Comparison of ENCODE assay signal across 30 cellular contexts in genomic region chr10:113651898-113652297, GRCh38. TPM values are rescaled to one million over a fixed set of nuclear protein-coding genes. Genes with fewer than 3 reads are reported as not detected.
DNase-seq lines count a peak whose midpoint lies in the region; ATAC-seq, FAIRE-seq and TF ChIP-seq lines count a peak whose summit lies in the region.
"Had no signal": no experiment of that assay in that cellular context is flagged by ENCODE, and none has a peak within 500 bp of the region (broad histone marks: within the 10 kb centered on the region; RNA-seq: fewer than 3 reads in every experiment).

No MANE protein-coding gene starts in this region.

- no peak for FAIRE-seq in pancreas (lab: Jason Lieb, UNC)
- FAIRE-seq: A204.1, GM12891, GM19239 had no signal

- no peak overlapping the region for H3K27ac ChIP-seq in body of pancreas
- no peak overlapping the region for H3K27ac ChIP-seq in pancreas
- H3K27ac ChIP-seq in gastrocnemius medialis = peak overlapping the region; percentile 81 to 96 (median 96)
- H3K27ac ChIP-seq: BLaER1 had no signal

- no peak overlapping the region for H3K4me3 ChIP-seq in body of pancreas
- no peak overlapping the region for H3K4me3 ChIP-seq in pancreas
- H3K4me3 ChIP-seq in gastrocnemius medialis = no peak overlapping the region
- H3K4me3 ChIP-seq: BLaER1 had no signal

- DNase-seq in body of pancreas (peak in 2 of 4 donors; percentile 39 to 54), left lobe of liver (ENCODE audit: low spot score) (no peak), pancreas (peak in 2 of 6 donors; percentile 28 to 48), gastrocnemius medialis (no peak), progenitor cell of endocrine pancreas (ENCODE audit: low spot score, unreplicated experiment) (no peak), NCI-H2196 treated with DMSO at 0.1 percent for 48 hours (lab: John Stamatoyannopoulos, UW; ENCODE audit: unreplicated experiment) (no peak), GM03348 (ENCODE audit: low spot score) (no peak)
- DNase-seq: 8988T; ACHN; BE2C; C1 segment of cervical spinal cord; CD4-positive, alpha-beta memory T cell; CD4-positive, CD25-positive, alpha-beta regulatory T cell; CD8-positive, alpha-beta memory T cell; COR-L47; DMS 273 treated with DMSO at 0.1 percent for 48 hours; DMS153; DMS53; DMS79; DND-41; EL; GDM1 had no signal

- ATAC-seq in body of pancreas = peak; percentile 89
- ATAC-seq in left lobe of liver = peak; percentile 88
- peak; percentile 14 to 95 (median 74) for ATAC-seq in pancreas
- ATAC-seq in gastrocnemius medialis = no peak

- H3K4me1 ChIP-seq in body of pancreas (peaks cover 13% of the 10 kb centered on the region), pancreas (no peaks in the 10 kb centered on the region), gastrocnemius medialis (peaks cover 64 to 80% of the 10 kb centered on the region in 2 donors)
- H3K4me1 ChIP-seq: BE2C, BLaER1 had no signal

- no peaks in the 10 kb centered on the region for H3K36me3 Mint-ChIP-seq in progenitor cell of endocrine pancreas (ENCODE audit: insufficient read depth)
- H3K36me3 Mint-ChIP-seq: CD14-positive monocyte; CD4-positive, alpha-beta memory T cell; CD4-positive, CD25-positive, alpha-beta regulatory T cell; CD8-positive, alpha-beta memory T cell had no signal

- peaks cover 2% of the 10 kb centered on the region for H3K27me3 Mint-ChIP-seq in progenitor cell of endocrine pancreas

- no peaks in the 10 kb centered on the region for H3K36me3 ChIP-seq in body of pancreas (replicated peaks in 1 of 2; ENCODE audit: insufficient read depth in 1 of 2, low read depth in 2 of 2)
- H3K36me3 ChIP-seq in pancreas = no peaks in the 10 kb centered on the region
- H3K36me3 ChIP-seq in gastrocnemius medialis = peaks cover 0 to 64% of the 10 kb centered on the region in 2 donors
- H3K36me3 ChIP-seq: BE2C, BLaER1 had no signal

- no peak overlapping the region for H3K4me3 Mint-ChIP-seq in progenitor cell of endocrine pancreas (ENCODE audit: low read depth)
- H3K4me3 Mint-ChIP-seq: CD14-positive monocyte; CD4-positive, alpha-beta memory T cell; CD4-positive, CD25-positive, alpha-beta regulatory T cell; CD8-positive, alpha-beta memory T cell had no signal

- TF ChIP-seq POLR2A in body of pancreas (IDR thresholded peaks at IDR 0.05) (no peak), gastrocnemius medialis (IDR thresholded peaks at IDR 0.05) (no peak)

- H3K27me3 ChIP-seq in body of pancreas (no peaks in the 10 kb centered on the region), pancreas (no peaks in the 10 kb centered on the region), gastrocnemius medialis (no peaks in the 10 kb centered on the region)
- H3K27me3 ChIP-seq: BLaER1 had no signal

- in situ Hi-C loops in gastrocnemius medialis (cut with MboI; ENCODE audit: low sequenced_read_pairs in 4 of 4) = no loop called here

- peaks cover 4% of the 10 kb centered on the region for H3K4me1 Mint-ChIP-seq in progenitor cell of endocrine pancreas (ENCODE audit: low read depth)
- H3K4me1 Mint-ChIP-seq: CD14-positive monocyte; CD4-positive, alpha-beta memory T cell; CD4-positive, CD25-positive, alpha-beta regulatory T cell; CD8-positive, alpha-beta memory T cell had no signal

- WGBS in body of pancreas, 2 donors = 15 to 22% methylated on average over 1 of the region's 1 CpG
- WGBS in pancreas, 2 donors = 7% methylated on average over 1 of the region's 1 CpG

- no peak overlapping the region for H3K27ac Mint-ChIP-seq in progenitor cell of endocrine pancreas
- H3K27ac Mint-ChIP-seq: CD14-positive monocyte; CD4-positive, alpha-beta memory T cell; CD4-positive, CD25-positive, alpha-beta regulatory T cell had no signal

- intact Hi-C loops in body of pancreas (cut with DNase I) = no loop called here
- intact Hi-C loops in pancreas (cut with DNase I) = no loop called here
- intact Hi-C loops in gastrocnemius medialis (cut with DNase I; ENCODE audit: low total_unique reads) = no loop called here

- no peak for TF ChIP-seq CTCF in body of pancreas (IDR thresholded peaks at IDR 0.05)
- TF ChIP-seq CTCF in pancreas (IDR thresholded peaks at IDR 0.05) = no peak
- no peak for TF ChIP-seq CTCF in gastrocnemius medialis (IDR thresholded peaks at IDR 0.05 in 4 of 5, conservative IDR thresholded peaks at IDR 0.05 in 1 of 5)
- no peak for TF ChIP-seq CTCF in progenitor cell of endocrine pancreas (IDR thresholded peaks at IDR 0.05; ENCODE audit: unreplicated experiment)

- H3K9me3 Mint-ChIP-seq in progenitor cell of endocrine pancreas (ENCODE audit: low read depth) = no peaks in the 10 kb centered on the region
- H3K9me3 Mint-ChIP-seq: CD8-positive, alpha-beta memory T cell had no signal

- H3K9me3 ChIP-seq in body of pancreas (no peaks in the 10 kb centered on the region), pancreas (no peaks in the 10 kb centered on the region), gastrocnemius medialis (no peaks in the 10 kb centered on the region)
- H3K9me3 ChIP-seq: BE2C, BLaER1 had no signal

RNA-seq across cellular contexts. Expression of gene NRAP, which starts 11.9 kb away (rescaled TPM):
- total RNA-seq in body of pancreas = not detected
- total RNA-seq in left lobe of liver = 0.05 TPM
- total RNA-seq in pancreas = under 1 TPM in 5 of 6 donors, not detected in 1; 0.03 to 0.67 (median 0.03) TPM
- under 1 TPM; 0.04 to 0.21 TPM for polyA plus RNA-seq in pancreas
- 1,000 to 10,000 TPM in 3 of 4 donors, 100 to 1,000 TPM in 1; 811 to 2,339 (median 1,413) TPM for total RNA-seq in gastrocnemius medialis
- 0.04 TPM in 1 of 2 replicates, not detected in the other for total RNA-seq in progenitor cell of endocrine pancreas
- total RNA-seq: CD4-positive, alpha-beta memory T cell; CD4-positive, CD25-positive, alpha-beta regulatory T cell; CD8-positive, alpha-beta memory T cell; Daoy; G401 had no signal
- polyA plus RNA-seq: AG04450; CD14-positive monocyte; CD4-positive, alpha-beta memory T cell; CD4-positive, CD25-positive, alpha-beta regulatory T cell; CD8-positive, alpha-beta memory T cell had no signal

RNA-seq across cellular contexts. Expression of gene CASP7, which starts 27.8 kb away (rescaled TPM):
- 10 to 100 TPM; 11.2 to 23.1 TPM for total RNA-seq in body of pancreas
- 12.4 TPM for total RNA-seq in left lobe of liver
- total RNA-seq in pancreas = 10 to 100 TPM in 5 of 6 donors, 1 to 10 TPM in 1; 7.0 to 28.7 (median 15.1) TPM
- polyA plus RNA-seq in pancreas = 10 to 100 TPM in 1 of 2 donors, 1 to 10 TPM in 1; 9.4 to 15.1 TPM
- 10 to 100 TPM in 2 of 4 donors, 1 to 10 TPM in 2; 5.3 to 23.9 (median 8.9) TPM for total RNA-seq in gastrocnemius medialis
- 11.6 and 12.8 TPM in 2 replicates for total RNA-seq in progenitor cell of endocrine pancreas

Comparison
In these comparisons a context has a peak if more than half of its experiments do, and no peak if none do; other contexts are left out.
1. ATAC-seq: peak in body of pancreas (single experiment), left lobe of liver (single experiment) and pancreas (4 of 4); none in gastrocnemius medialis (0 of 2).
2. H3K27ac ChIP-seq: peak in gastrocnemius medialis (4 of 4); none in body of pancreas (0 of 4) and pancreas (0 of 4).
3. RNA of gene NRAP, which starts 11.9 kb away (total RNA-seq): 811 to 2,339 TPM in gastrocnemius medialis; 0.05 TPM in left lobe of liver (single experiment), 0.03 to 0.67 TPM in pancreas, 0.04 TPM in progenitor cell of endocrine pancreas and not detected in body of pancreas; every median in the first group is over 100 times any median in the second.